ENCODE assay signal across 8 cellular contexts in the genomic region with DNA sequence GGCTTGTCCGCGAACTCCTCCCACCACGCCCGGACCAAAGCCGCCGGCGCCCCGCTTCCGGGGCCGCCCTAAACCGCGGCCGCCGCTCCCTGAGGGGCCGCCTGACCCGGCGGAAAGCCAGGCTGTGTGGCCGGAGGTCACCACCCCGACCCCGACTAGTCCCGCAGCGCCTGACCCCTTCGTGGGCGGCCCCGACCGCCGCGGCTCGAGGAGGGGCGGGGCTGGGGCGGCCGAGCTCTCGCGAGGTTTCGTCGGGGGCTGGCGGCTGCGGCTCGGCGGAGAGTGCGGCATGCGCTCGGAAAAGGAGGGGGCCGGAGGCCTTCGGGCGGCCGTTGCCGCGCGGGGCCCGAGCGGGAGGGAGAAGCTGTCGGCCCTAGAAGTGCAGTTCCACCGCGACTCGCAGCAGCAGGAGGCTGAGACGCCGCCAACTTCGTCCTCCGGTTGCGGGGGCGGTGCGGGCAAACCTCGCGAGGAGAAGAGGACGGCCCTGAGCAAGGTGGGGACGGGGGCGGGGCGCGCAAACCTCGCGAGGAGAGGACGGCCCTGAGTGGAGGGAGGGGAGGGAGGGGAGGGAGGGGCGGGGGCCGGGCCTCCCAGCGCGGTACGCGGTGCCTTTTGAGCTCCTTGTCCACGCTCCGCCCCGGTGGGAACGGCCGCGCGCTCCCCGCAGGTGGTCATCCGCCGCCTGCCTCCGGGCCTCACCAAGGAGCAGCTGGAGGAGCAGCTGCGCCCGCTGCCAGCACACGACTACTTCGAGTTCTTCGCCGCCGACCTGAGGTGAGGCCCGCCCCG. TPM values are rescaled to one million over a fixed set of nuclear protein-coding genes. Genes with fewer than 3 reads are reported as not detected.
DNase-seq lines count a peak whose midpoint lies in the region; ATAC-seq and TF ChIP-seq lines count a peak whose summit lies in the region.

A gene with protein sequence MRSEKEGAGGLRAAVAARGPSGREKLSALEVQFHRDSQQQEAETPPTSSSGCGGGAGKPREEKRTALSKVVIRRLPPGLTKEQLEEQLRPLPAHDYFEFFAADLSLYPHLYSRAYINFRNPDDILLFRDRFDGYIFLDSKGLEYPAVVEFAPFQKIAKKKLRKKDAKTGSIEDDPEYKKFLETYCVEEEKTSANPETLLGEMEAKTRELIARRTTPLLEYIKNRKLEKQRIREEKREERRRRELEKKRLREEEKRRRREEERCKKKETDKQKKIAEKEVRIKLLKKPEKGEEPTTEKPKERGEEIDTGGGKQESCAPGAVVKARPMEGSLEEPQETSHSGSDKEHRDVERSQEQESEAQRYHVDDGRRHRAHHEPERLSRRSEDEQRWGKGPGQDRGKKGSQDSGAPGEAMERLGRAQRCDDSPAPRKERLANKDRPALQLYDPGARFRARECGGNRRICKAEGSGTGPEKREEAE (plus strand): TSS at position 251 of the 792 bp plus-strand sequence. CDS start 39 bp downstream, at position 290.

- H3K9me3 Mint-ChIP-seq in chondrocyte (ENCODE audit: low read depth), result no peaks in the 10 kb centered on the region

- peaks cover 42% of the 10 kb centered on the region for H3K4me1 Mint-ChIP-seq in chondrocyte (ENCODE audit: low read depth)

- H3K36me3 Mint-ChIP-seq in chondrocyte (ENCODE audit: low read depth), result peaks cover 14% of the 10 kb centered on the region

- H3K4me3 ChIP-seq in AG10803 (ENCODE audit: low read length), result peak within 1 kb of the TSS; percentile 79

- no peak for TF ChIP-seq CTCF in AG10803 (conservative IDR thresholded peaks at IDR 0.05; ENCODE audit: low read length)
- TF ChIP-seq CTCF in chondrocyte (IDR thresholded peaks at IDR 0.05), result no peak

- peak; percentile 93 for DNase-seq in AG10803 (ENCODE audit: low read depth)
- peak; percentile 25 for DNase-seq in NCI-H446 treated with DMSO at 0.1 percent for 48 hours (lab: John Stamatoyannopoulos, UW)
- peak; percentile 79 to 83 for DNase-seq in activated CD4-positive, alpha-beta T cell treated with anti-CD3 and anti-CD28 coated beads for 24 hours (ENCODE audit: low read depth in 2 of 2)
- no peak for DNase-seq in chondrocyte (ENCODE audit: low spot score)
- DNase-seq in kidney glomerular epithelial cell (lab: John Stamatoyannopoulos, UW), result peak; percentile 89
- peak; percentile 74 to 81 for DNase-seq in stimulated activated CD4-positive, alpha-beta T cell treated with anti-CD3 and anti-CD28 coated beads, Interleukin-1b, Interleukin-23, amount 100 ng/mL, for 1 hour (ENCODE audit: low read depth in 2 of 2)

- H3K27me3 Mint-ChIP-seq in chondrocyte (ENCODE audit: low read depth), result no peaks in the 10 kb centered on the region

- peak within 1 kb of the TSS; percentile 95 for H3K27ac Mint-ChIP-seq in chondrocyte (ENCODE audit: unreplicated experiment)

- H3K4me3 Mint-ChIP-seq in chondrocyte (ENCODE audit: unreplicated experiment), result peak within 1 kb of the TSS; percentile 87

- ATAC-seq in GM19025 (IDR thresholded peaks at IDR 0.05; ENCODE audit: low read depth, unreplicated experiment) (peak; percentile 75), HG03280 (IDR thresholded peaks at IDR 0.05; ENCODE audit: unreplicated experiment) (peak; percentile 70)

RNA-seq across cellular contexts. Expression of the gene that starts here (rescaled TPM):
- 44.4 to 48.7 TPM (median 46.2 TPM) in 3 replicates for total RNA-seq in chondrocyte
